ENCODE assay signal across 8 cellular contexts in genomic region chrX:38879631-38880220, GRCh38.
DNase-seq lines count a peak whose midpoint lies in the region; ATAC-seq and TF ChIP-seq lines count a peak whose summit lies in the region.

No MANE protein-coding gene starts in this region.

- 92 to 100% methylated on average over 3 to 4 of the region's 4 CpGs for WGBS in endodermal cell (ENCODE audit: insufficient coverage in 1 of 2, insufficient read length in 1 of 2), 2 experiments

- H3K36me3 ChIP-seq in DND-41 (ENCODE audit: insufficient read depth, low read length) (no peaks in the 10 kb centered on the region), Loucy (ENCODE audit: insufficient read depth, low read length) (no peaks in the 10 kb centered on the region), endodermal cell (ENCODE audit: control insufficient read depth, insufficient read depth, low read length) (no peaks in the 10 kb centered on the region)

- H3K4me1 ChIP-seq in DND-41 (ENCODE audit: insufficient read depth, low read length) (peaks cover 57% of the 10 kb centered on the region), Loucy (ENCODE audit: insufficient read depth, low read length, poor library complexity, severe bottlenecking) (peaks cover 49% of the 10 kb centered on the region), endodermal cell (ENCODE audit: control insufficient read depth, insufficient read depth, low read length) (no peaks in the 10 kb centered on the region)

- no peak overlapping the region for H3K4me3 Mint-ChIP-seq in activated T-helper 2 cell treated with anti-CD3 and anti-CD28 coated beads, Interferon-gamma antibody, Interleukin-2, Interleukin-4, amounts not matched to agents 10 μg/mL and 5 μg/mL and 100 μg/mL, durations not matched to agents 14 hours and 24 hours and 36 hours (ENCODE audit: low read depth)
- no peak overlapping the region for H3K4me3 Mint-ChIP-seq in endodermal cell

- peaks cover 10% of the 10 kb centered on the region for H3F3A ChIP-seq in Loucy (ENCODE audit: low read depth)

- peaks cover 16% of the 10 kb centered on the region for H3K4me1 Mint-ChIP-seq in activated T-helper 2 cell treated with anti-CD3 and anti-CD28 coated beads, Interferon-gamma antibody, Interleukin-2, Interleukin-4, amounts not matched to agents 10 μg/mL and 5 μg/mL and 100 μg/mL, durations not matched to agents 14 hours and 24 hours and 36 hours (ENCODE audit: low read depth)
- H3K4me1 Mint-ChIP-seq in endodermal cell: no peaks in the 10 kb centered on the region

- H3K9me3 ChIP-seq in DND-41 (ENCODE audit: insufficient read depth, low read length, severe bottlenecking) (no peaks in the 10 kb centered on the region), Loucy (ENCODE audit: insufficient read depth, low read depth, low read length) (no peaks in the 10 kb centered on the region), endodermal cell (ENCODE audit: control insufficient read depth, low read length) (no peaks in the 10 kb centered on the region)

- H3K4me3 ChIP-seq in DND-41 (ENCODE audit: low read depth in 1 of 2, low read length in 2 of 2) (peak overlapping the region in 1 of 2 experiments; percentile 47; a peak in 2 of 4 replicates), Loucy (ENCODE audit: low read length, poor library complexity, severe bottlenecking) (peak overlapping the region; percentile 57), endodermal cell (ENCODE audit: low read length) (no peak overlapping the region)

- H3K27me3 ChIP-seq in DND-41 (ENCODE audit: insufficient read depth, low read length, poor library complexity): no peaks in the 10 kb centered on the region
- no peaks in the 10 kb centered on the region for H3K27me3 ChIP-seq in Loucy (ENCODE audit: insufficient read depth, low read length, poor library complexity, severe bottlenecking)
- no peaks in the 10 kb centered on the region for H3K27me3 ChIP-seq in endodermal cell (ENCODE audit: control insufficient read depth, insufficient read depth, low read length, poor library complexity, severe bottlenecking)

- ATAC-seq in DND-41 (ENCODE audit: insufficient read depth, low read depth) (peak; percentile 91), GM21526 (IDR thresholded peaks at IDR 0.05; ENCODE audit: low FRiP score, unreplicated experiment) (peak; percentile 63)

- H3K79me2 ChIP-seq in DND-41 (ENCODE audit: insufficient read depth, low read length) (no peaks in the 10 kb centered on the region), Loucy (ENCODE audit: insufficient read depth, low read length) (no peaks in the 10 kb centered on the region)

- H3K36me3 Mint-ChIP-seq in activated T-helper 2 cell treated with anti-CD3 and anti-CD28 coated beads, Interferon-gamma antibody, Interleukin-2, Interleukin-4, amounts not matched to agents 10 μg/mL and 5 μg/mL and 100 μg/mL, durations not matched to agents 14 hours and 24 hours and 36 hours (ENCODE audit: low read depth): no peaks in the 10 kb centered on the region
- no peaks in the 10 kb centered on the region for H3K36me3 Mint-ChIP-seq in endodermal cell (ENCODE audit: low read depth)

- peak overlapping the region; percentile 96 for H3K27ac ChIP-seq in DND-41 (ENCODE audit: low read length)
- H3K27ac ChIP-seq in endodermal cell (ENCODE audit: low read depth, low read length): no peak overlapping the region

- H2AFZ ChIP-seq in DND-41 (ENCODE audit: low read depth, low read length) (peak overlapping the region; percentile 42; the same call in 1 of the 2 replicates), Loucy (ENCODE audit: low read length) (no peak overlapping the region)

- H4K20me1 ChIP-seq in DND-41 (ENCODE audit: insufficient read depth, low read length) (no peaks in the 10 kb centered on the region), Loucy (ENCODE audit: insufficient read depth, low read length, poor library complexity, severe bottlenecking) (no peaks in the 10 kb centered on the region)

- no peaks in the 10 kb centered on the region for H3K9me3 Mint-ChIP-seq in activated T-helper 2 cell treated with anti-CD3 and anti-CD28 coated beads, Interferon-gamma antibody, Interleukin-2, Interleukin-4, amounts not matched to agents 10 μg/mL and 5 μg/mL and 100 μg/mL, durations not matched to agents 14 hours and 24 hours and 36 hours
- peaks cover 36% of the 10 kb centered on the region for H3K9me3 Mint-ChIP-seq in endodermal cell

- H3K4me2 ChIP-seq in DND-41 (ENCODE audit: insufficient read depth, low read length) (peak overlapping the region; percentile 62), Loucy (ENCODE audit: low read depth, low read length, poor library complexity, severe bottlenecking) (peak overlapping the region; percentile 78)

- intact Hi-C loops in activated T-helper 2 cell treated with anti-CD3 and anti-CD28 coated beads, Interferon-gamma antibody, Interleukin-2, Interleukin-4, amounts not matched to agents 10 μg/mL and 5 μg/mL and 100 μg/mL, durations not matched to agents 14 hours and 24 hours and 36 hours (cut with micrococcal nuclease): no loop called here

- H3K9ac ChIP-seq in DND-41 (ENCODE audit: low read depth, low read length) (peak overlapping the region; percentile 62), Loucy (ENCODE audit: low read depth, low read length, poor library complexity, severe bottlenecking) (peak overlapping the region; percentile 74), endodermal cell (ENCODE audit: extremely low read depth, low read length, poor library complexity, severe bottlenecking) (no peak overlapping the region)

- no peak overlapping the region for H3K27ac Mint-ChIP-seq in activated T-helper 2 cell treated with anti-CD3 and anti-CD28 coated beads, Interferon-gamma antibody, Interleukin-2, Interleukin-4, amounts not matched to agents 10 μg/mL and 5 μg/mL and 100 μg/mL, durations not matched to agents 14 hours and 24 hours and 36 hours
- H3K27ac Mint-ChIP-seq in endodermal cell: no peak overlapping the region

- no peak for TF ChIP-seq CTCF in DND-41 (IDR thresholded peaks at IDR 0.05; ENCODE audit: borderline replicate concordance, extremely low read depth, low read length, poor library complexity, severe bottlenecking)
- TF ChIP-seq CTCF in Loucy (conservative IDR thresholded peaks at IDR 0.05; ENCODE audit: low read length): no peak
- TF ChIP-seq CTCF in endodermal cell (conservative IDR thresholded peaks at IDR 0.05): no peak

- H3K9me2 ChIP-seq in Loucy (replicated peaks; ENCODE audit: low read depth, low read length): no peaks in the 10 kb centered on the region

- H3K27me3 Mint-ChIP-seq in activated T-helper 2 cell treated with anti-CD3 and anti-CD28 coated beads, Interferon-gamma antibody, Interleukin-2, Interleukin-4, amounts not matched to agents 10 μg/mL and 5 μg/mL and 100 μg/mL, durations not matched to agents 14 hours and 24 hours and 36 hours (ENCODE audit: low read depth): no peaks in the 10 kb centered on the region
- no peaks in the 10 kb centered on the region for H3K27me3 Mint-ChIP-seq in endodermal cell (ENCODE audit: insufficient read depth)

- DNase-seq in DND-41 (peak; percentile 86), putamen (ENCODE audit: low spot score) (no peak), endodermal cell (no peak)
- peak; percentile 8 for DNase-seq in activated T-helper 2 cell treated with anti-CD3 and anti-CD28 coated beads, Interferon-gamma antibody, Interleukin-2, Interleukin-4, amounts not matched to agents 10 μg/mL and 5 μg/mL and 100 μg/mL, durations not matched to agents 14 hours and 24 hours and 36 hours (ENCODE audit: low spot score)
- no peak for DNase-seq in stimulated activated CD4-positive, alpha-beta T cell treated with anti-CD3 and anti-CD28 coated beads, Interleukin-4, amount 100 ng/mL, for 24 hours
- DNase-seq in stimulated activated CD4-positive, alpha-beta T cell treated with anti-CD3 and anti-CD28 coated beads, Interleukin-1b, Interleukin-23, amount 100 ng/mL, for 48 hours: no peak

Comparison
In these comparisons a context has a peak if more than half of its experiments do, and no peak if none do; other contexts are left out.
1. DNase-seq: peak in DND-41 (single experiment) and activated T-helper 2 cell treated with anti-CD3 and anti-CD28 coated beads, Interferon-gamma antibody, Interleukin-2, Interleukin-4, amounts not matched to agents 10 μg/mL and 5 μg/mL and 100 μg/mL, durations not matched to agents 14 hours and 24 hours and 36 hours (single experiment); none in stimulated activated CD4-positive, alpha-beta T cell treated with anti-CD3 and anti-CD28 coated beads, Interleukin-4, amount 100 ng/mL, for 24 hours (single experiment), putamen (single experiment), endodermal cell (single experiment) and stimulated activated CD4-positive, alpha-beta T cell treated with anti-CD3 and anti-CD28 coated beads, Interleukin-1b, Interleukin-23, amount 100 ng/mL, for 48 hours (single experiment).